1 cellular context compared by ENCODE assay signal in genomic region chr4:153643406-153644016, GRCh38.
TF ChIP-seq lines count a peak whose summit lies in the region.

No MANE protein-coding gene starts in this region.

TF ChIP-seq in WTC11, 78 proteins besides CTCF, POLR2A, EP300 and RAD21 (continued from another document):
- TF ChIP-seq PRDM15 (CRISPR knock-in tag; IDR thresholded peaks at IDR 0.05): no peak
